1 cellular context compared by ENCODE assay signal in genomic region chr3:151673974-151674373, GRCh38.
TF ChIP-seq lines count a peak whose summit lies in the region.

No MANE protein-coding gene starts in this region.

TF ChIP-seq in K562, 482 proteins besides CTCF, POLR2A, EP300 and RAD21 (continued from another document and continues in another):
- no peak for TF ChIP-seq PATZ1 (CRISPR knock-in tag; IDR thresholded peaks at IDR 0.05; ENCODE audit: borderline replicate concordance)
- TF ChIP-seq PHF20 (IDR thresholded peaks at IDR 0.05; ENCODE audit: partially characterized antibody): no peak
- TF ChIP-seq SRSF7 (optimal IDR thresholded peaks at IDR 0.05; ENCODE audit: low read depth, low read length): no peak
- TF ChIP-seq DLX4 (CRISPR knock-in tag; IDR thresholded peaks at IDR 0.05): no peak
- no peak for TF ChIP-seq CHD4 (IDR thresholded peaks at IDR 0.05; ENCODE audit: insufficient read depth, insufficient replicate concordance, low read depth, low read length, poor library complexity, severe bottlenecking)
- no peak for TF ChIP-seq ZNF23 (CRISPR knock-in tag; IDR thresholded peaks at IDR 0.05)
- peak; percentile 45; the same call in 1 of the 2 replicates for TF ChIP-seq POLR2AphosphoS5 (IDR thresholded peaks at IDR 0.05; ENCODE audit: control insufficient read depth, insufficient read depth, low read depth, low read length)
- peak in 1 of 2 experiments; percentile 50; a peak in 1 of 3 replicates for TF ChIP-seq CBX3 (IDR thresholded peaks at IDR 0.05; ENCODE audit: borderline replicate concordance in 1 of 2, low read length in 2 of 2)
- peak; percentile 71; the same call in 1 of the 2 replicates for TF ChIP-seq ZBTB5 (IDR thresholded peaks at IDR 0.05)
- TF ChIP-seq USF2 (CRISPR knock-in tag; IDR thresholded peaks at IDR 0.05): no peak
- no peak for TF ChIP-seq ZNF639 (CRISPR knock-in tag; conservative IDR thresholded peaks at IDR 0.05 in 1 of 2, IDR thresholded peaks at IDR 0.05 in 1 of 2)
- no peak for TF ChIP-seq MAX (CRISPR knock-in tag; IDR thresholded peaks at IDR 0.05)
- no peak for TF ChIP-seq KDM4B (IDR thresholded peaks at IDR 0.05; ENCODE audit: borderline replicate concordance in 2 of 2, low read depth in 1 of 2)
- no peak for TF ChIP-seq NFRKB (IDR thresholded peaks at IDR 0.05; ENCODE audit: low read depth)
- TF ChIP-seq PHB2 (IDR thresholded peaks at IDR 0.05; ENCODE audit: low read depth): peak; percentile 69; the same call in 1 of the 2 replicates
- TF ChIP-seq ZNF57 (CRISPR knock-in tag; IDR thresholded peaks at IDR 0.05): no peak
- TF ChIP-seq MCM7 (IDR thresholded peaks at IDR 0.05): no peak
- no peak for TF ChIP-seq ZNF277 (CRISPR knock-in tag; IDR thresholded peaks at IDR 0.05; ENCODE audit: borderline replicate concordance)
- TF ChIP-seq KDM1A (IDR thresholded peaks at IDR 0.05): peak; percentile 83; a peak in 2 of 4 replicates
- 0 out of 2 replicates have a peak, but pooled peaks have one; percentile 14 for TF ChIP-seq EP400 (IDR thresholded peaks at IDR 0.05)
- peak in 1 of 2 experiments; percentile 69; a peak in 2 of 4 replicates for TF ChIP-seq HDAC1 (IDR thresholded peaks at IDR 0.05)
- no peak for TF ChIP-seq ZNF592 (IDR thresholded peaks at IDR 0.05)
- TF ChIP-seq MLX (CRISPR knock-in tag; conservative IDR thresholded peaks at IDR 0.05): no peak
- no peak for TF ChIP-seq SNIP1 (IDR thresholded peaks at IDR 0.05; ENCODE audit: low read depth)
- no peak for TF ChIP-seq HDAC8 (tag; IDR thresholded peaks at IDR 0.05)
- no peak for TF ChIP-seq SRSF1 (IDR thresholded peaks at IDR 0.05; ENCODE audit: low read depth, low read length)
- no peak for TF ChIP-seq MEF2D (tag; conservative IDR thresholded peaks at IDR 0.05; ENCODE audit: low read depth)
- TF ChIP-seq ZNF212 (CRISPR knock-in tag; IDR thresholded peaks at IDR 0.05): no peak
- TF ChIP-seq HNRNPUL1 (IDR thresholded peaks at IDR 0.05; ENCODE audit: low read length): no peak
- TF ChIP-seq SAFB (IDR thresholded peaks at IDR 0.05; ENCODE audit: borderline replicate concordance, low read depth, low read length): no peak
- peak; percentile 98 for TF ChIP-seq FOXM1 (IDR thresholded peaks at IDR 0.05; ENCODE audit: low read depth)
- TF ChIP-seq FOXM1 (CRISPR knock-in tag; IDR thresholded peaks at IDR 0.05; ENCODE audit: low read depth): no peak
- TF ChIP-seq GATA2 (CRISPR knock-in tag; IDR thresholded peaks at IDR 0.05): peak; percentile 45; the same call in 1 of the 2 replicates
- TF ChIP-seq PKNOX1 (IDR thresholded peaks at IDR 0.05): no peak
- peak; percentile 63 for TF ChIP-seq SMAD4 (CRISPR knock-in tag; conservative IDR thresholded peaks at IDR 0.05)
- no peak for TF ChIP-seq ZNF668 (CRISPR knock-in tag; IDR thresholded peaks at IDR 0.05)
- no peak for TF ChIP-seq GATAD2B (IDR thresholded peaks at IDR 0.05; ENCODE audit: borderline replicate concordance)
- no peak for TF ChIP-seq HBP1 (CRISPR knock-in tag; IDR thresholded peaks at IDR 0.05)
- no peak for TF ChIP-seq TFAM (CRISPR knock-in tag; conservative IDR thresholded peaks at IDR 0.05)
- TF ChIP-seq DNMT1 (IDR thresholded peaks at IDR 0.05): no peak
- TF ChIP-seq NBN (IDR thresholded peaks at IDR 0.05; ENCODE audit: low read depth): 0 out of 2 replicates have a peak, but pooled peaks have one; percentile 42
- TF ChIP-seq SMARCE1 (IDR thresholded peaks at IDR 0.05): peak; percentile 94
- 0 out of 2 replicates have a peak, but pooled peaks have one; percentile 31 for TF ChIP-seq MTA3 (IDR thresholded peaks at IDR 0.05; ENCODE audit: borderline replicate concordance)
- peak; percentile 99 for TF ChIP-seq CHAMP1 (IDR thresholded peaks at IDR 0.05)
- TF ChIP-seq ILK (tag; IDR thresholded peaks at IDR 0.05; ENCODE audit: borderline replicate concordance, low read depth): no peak
- peak; percentile 4; the same call in 1 of the 2 replicates for TF ChIP-seq NFE2 (IDR thresholded peaks at IDR 0.05; ENCODE audit: low read depth)
- peak; percentile 89 for TF ChIP-seq MTA2 (IDR thresholded peaks at IDR 0.05; ENCODE audit: low read depth)
- peak; percentile 93 for TF ChIP-seq PML (IDR thresholded peaks at IDR 0.05; ENCODE audit: low read length)
